In the genomic region with DNA sequence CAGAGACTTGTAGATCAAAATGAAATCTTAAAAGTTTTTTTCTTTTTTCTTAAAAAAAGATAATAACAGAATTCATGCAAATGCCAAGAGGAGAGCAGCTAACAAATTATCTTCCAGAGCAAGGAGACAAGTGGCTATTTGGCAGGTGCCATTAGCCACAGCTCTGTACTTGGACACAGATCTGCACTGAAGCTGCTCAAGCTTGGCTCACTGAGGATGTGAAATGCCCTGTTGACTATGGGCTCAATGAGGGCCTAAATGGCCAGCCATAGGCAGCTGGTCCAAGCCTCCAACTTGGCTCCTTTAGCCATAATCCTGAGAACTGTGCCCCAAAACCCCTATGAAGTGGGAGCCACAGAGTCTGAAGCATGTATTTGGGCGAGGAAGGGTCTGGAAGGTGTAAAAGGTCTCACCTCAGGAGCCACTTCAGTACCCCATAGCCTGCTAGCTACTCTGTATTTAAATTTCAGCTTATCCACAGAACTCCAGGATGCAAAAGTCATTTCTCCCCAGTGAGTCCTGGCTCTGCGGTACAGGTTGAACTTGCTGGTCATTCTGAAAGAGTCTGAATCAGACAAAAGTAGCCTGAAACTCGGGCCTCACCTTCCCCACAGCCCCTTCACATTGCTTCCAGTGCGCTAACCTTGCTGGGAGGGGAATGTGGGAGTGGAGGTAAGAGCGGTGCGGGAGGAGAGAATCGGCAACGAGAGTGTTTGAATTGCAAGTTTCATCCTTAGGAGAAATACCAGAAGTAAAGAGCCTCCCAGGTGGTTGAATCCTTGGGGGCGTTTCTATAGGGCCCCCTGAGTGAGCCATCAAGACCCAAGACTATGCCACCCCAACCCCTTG, we compare ENCODE assay signal across 2 cellular contexts.
TF ChIP-seq lines count a peak whose summit lies in the region.

No MANE protein-coding gene starts in this region.

TF ChIP-seq in GM23338, 12 proteins besides CTCF, POLR2A, EP300 and RAD21:
- TF ChIP-seq EZH2 (IDR thresholded peaks at IDR 0.05; ENCODE audit: low read depth, unreplicated experiment), result peak; percentile 75
- no peak for TF ChIP-seq POLR2AphosphoS5 (IDR thresholded peaks at IDR 0.05; ENCODE audit: low read depth)

TF ChIP-seq in H1, 55 proteins besides CTCF, POLR2A, EP300 and RAD21:
- no peak; the same call in 1 of the 2 replicates for TF ChIP-seq RBBP5 (IDR thresholded peaks at IDR 0.05; ENCODE audit: borderline replicate concordance, low read depth, low read length)
- TF ChIP-seq EZH2 (IDR thresholded peaks at IDR 0.05; ENCODE audit: low read depth, low read length, severe bottlenecking), result no peak
- TF ChIP-seq TEAD4 (IDR thresholded peaks at IDR 0.05; ENCODE audit: low read depth, low read length), result no peak
- no peak for TF ChIP-seq NANOG (IDR thresholded peaks at IDR 0.05; ENCODE audit: insufficient read depth, low read depth, low read length, poor library complexity, severe bottlenecking)
- TF ChIP-seq SIRT6 (IDR thresholded peaks at IDR 0.05; ENCODE audit: low read length), result no peak
- TF ChIP-seq CTBP2 (IDR thresholded peaks at IDR 0.05; ENCODE audit: borderline replicate concordance, insufficient read depth, insufficient read length, low read length), result no peak
TF ChIP-seq in H1: peak in this region for 0.
